Comparison of ENCODE assay signal across 8 cellular contexts in the genomic region with DNA sequence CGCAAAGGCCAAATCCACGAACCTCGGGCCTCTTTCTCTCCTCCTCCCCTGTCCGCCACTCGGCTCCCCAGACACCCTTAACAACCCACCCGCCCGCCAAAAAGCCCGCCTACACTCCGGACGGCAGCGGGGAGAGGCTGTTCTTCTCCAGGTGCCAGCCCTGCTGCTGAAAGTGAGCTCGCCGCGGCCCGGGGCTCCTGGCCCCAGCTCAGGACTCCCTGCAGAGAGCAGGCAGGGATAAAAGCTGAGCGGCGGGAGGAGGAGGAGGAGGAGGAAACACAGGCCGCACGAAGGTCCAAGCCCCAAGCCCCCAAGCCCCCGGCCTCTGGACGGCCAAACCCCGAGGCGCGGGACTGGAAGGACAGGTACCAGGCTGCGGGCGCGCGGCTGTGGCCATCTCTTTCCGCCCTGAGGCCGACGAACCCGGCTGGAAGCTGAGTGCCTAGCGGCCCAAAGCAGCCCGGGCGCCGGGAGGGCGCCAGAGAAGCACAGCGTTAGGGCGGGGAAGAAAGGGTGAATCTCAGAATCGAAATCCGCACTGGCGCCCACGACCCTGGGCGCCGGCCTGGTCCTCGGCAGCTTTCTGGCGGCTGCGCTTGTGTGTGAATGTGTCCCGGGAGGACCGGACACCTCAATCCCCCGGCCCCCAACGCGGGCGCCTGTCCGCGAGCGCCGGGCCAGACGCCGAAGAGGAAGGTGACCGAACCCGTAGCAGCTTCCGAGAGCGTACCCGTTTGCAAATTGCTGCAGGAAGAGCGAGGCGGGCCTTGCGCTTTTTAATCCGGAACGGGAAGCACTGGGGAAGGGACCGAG. TPM values are rescaled to one million over a fixed set of nuclear protein-coding genes. Genes with fewer than 3 reads are reported as not detected.
DNase-seq lines count a peak whose midpoint lies in the region; ATAC-seq and TF ChIP-seq lines count a peak whose summit lies in the region.

No MANE protein-coding gene starts in this region.

- ATAC-seq in activated CD4-positive, CD25-positive, alpha-beta regulatory T cell treated with anti-CD3 and anti-CD28 coated beads, Interleukin-2, amount 50 U/mL, for 24 hours, result no peak

- no peak for TF ChIP-seq EP300 in tibial nerve (IDR thresholded peaks at IDR 0.05)

- POLR2A ChIA-PET in CD4-positive, alpha-beta memory T cell (lab: Charles Lee; ENCODE audit: partially characterized antibody), result interaction anchor here (1.0 to 1.2 kb wide), 3 partner anchors 8 to 136 kb away, joined by 3 to 4 read pairs (median 3); no protein-coding TSS in a partner anchor

- TF ChIP-seq CTCF in brain microvascular endothelial cell (IDR thresholded peaks at IDR 0.05; ENCODE audit: low read depth, low read length, missing control alignments), result no peak
- no peak for TF ChIP-seq CTCF in lower leg skin (IDR thresholded peaks at IDR 0.05)
- no peak for TF ChIP-seq CTCF in tibial nerve (IDR thresholded peaks at IDR 0.05)

- peaks cover 78% of the 10 kb centered on the region for H3K4me1 ChIP-seq in CD4-positive, alpha-beta memory T cell (ENCODE audit: insufficient read depth, low read length)
- peaks cover 0 to 87% (median 14%) of the 10 kb centered on the region in 4 donors for H3K4me1 ChIP-seq in tibial nerve

- H3K27ac ChIP-seq in CD4-positive, alpha-beta memory T cell (ENCODE audit: low read depth, low read length), result no peak overlapping the region
- no peak overlapping the region for H3K27ac ChIP-seq in brain microvascular endothelial cell
- peak overlapping the region; percentile 66 to 95 (median 81) for H3K27ac ChIP-seq in tibial nerve

- peaks cover 6 to 10% of the 10 kb centered on the region in 2 donors for H3K36me3 Mint-ChIP-seq in CD4-positive, alpha-beta memory T cell

- in situ Hi-C loops in brain microvascular endothelial cell (cut with HindIII; ENCODE audit: low pct_ligation_motif_present, low sequenced_read_pairs), result no loop called here

- CTCF ChIA-PET in CD4-positive, alpha-beta memory T cell (lab: Charles Lee; ENCODE audit: partially characterized antibody), result no interaction called here

- H3K4me3 ChIP-seq in CD4-positive, alpha-beta memory T cell (ENCODE audit: low read length in 2 of 2), result peak overlapping the region; percentile 0 to 15
- H3K4me3 ChIP-seq in brain microvascular endothelial cell (ENCODE audit: low read depth, low read length) (peak overlapping the region; percentile 50), lower leg skin (ENCODE audit: low read depth, poor library complexity, severe bottlenecking) (peak overlapping the region; percentile 24), tibial nerve (peak overlapping the region; percentile 32 to 65 (median 55))

- peaks cover 37 to 90% (median 63%) of the 10 kb centered on the region in 4 donors for H3K4me1 Mint-ChIP-seq in CD4-positive, alpha-beta memory T cell

- H3K36me3 ChIP-seq in CD4-positive, alpha-beta memory T cell (ENCODE audit: insufficient read depth, low read length), result no peaks in the 10 kb centered on the region
- H3K36me3 ChIP-seq in brain microvascular endothelial cell (replicated peaks) (no peaks in the 10 kb centered on the region), tibial nerve (no peaks in the 10 kb centered on the region)

- H3K27ac Mint-ChIP-seq in CD4-positive, alpha-beta memory T cell, result peak overlapping the region in 4 of 7 donors; percentile 80 to 97 (median 91)

- peaks cover 98% of the 10 kb centered on the region for H3K27me3 ChIP-seq in CD4-positive, alpha-beta memory T cell (ENCODE audit: insufficient read depth, low read length)
- H3K27me3 ChIP-seq in brain microvascular endothelial cell (replicated peaks) (peaks cover 2% of the 10 kb centered on the region), tibial nerve (peaks cover 3 to 89% of the 10 kb centered on the region in 2 donors)

- peaks cover 0 to 62% (median 39%) of the 10 kb centered on the region in 8 donors for H3K9me3 Mint-ChIP-seq in CD4-positive, alpha-beta memory T cell

- peaks cover 0 to 4% of the 10 kb centered on the region in 2 donors for H3K9me3 ChIP-seq in CD4-positive, alpha-beta memory T cell (ENCODE audit: control insufficient read depth in 1 of 2, low read length in 2 of 2)
- H3K9me3 ChIP-seq in tibial nerve, result no peaks in the 10 kb centered on the region

- WGBS in lower leg skin, 2 donors, result 1% methylated on average over 49 to 62 of the region's 71 CpGs
- WGBS in tibial nerve, 2 donors, result 2 to 8% methylated on average over 34 to 68 of the region's 71 CpGs

- TF ChIP-seq POLR2A in lower leg skin (IDR thresholded peaks at IDR 0.05) (no peak), tibial nerve (IDR thresholded peaks at IDR 0.05) (peak in 1 of 2 donors; percentile 24)

- peak in 4 of 5 donors; percentile 23 to 51 (median 44) for DNase-seq in CD4-positive, alpha-beta memory T cell
- DNase-seq in LHCN-M2 (ENCODE audit: low read depth) (peak; percentile 64), brain microvascular endothelial cell (peak; percentile 22), lower leg skin (ENCODE audit: low spot score in 2 of 2) (no peak), tibial nerve (ENCODE audit: low spot score in 2 of 2) (no peak), inferior parietal cortex (ENCODE audit: extremely low spot score) (no peak), T1000 (lab: John Stamatoyannopoulos, UW) (no peak)

- H3K27me3 Mint-ChIP-seq in CD4-positive, alpha-beta memory T cell, result peaks cover 69 to 80% of the 10 kb centered on the region in 2 donors

- peak overlapping the region; percentile 77 to 93 (median 87) for H3K4me3 Mint-ChIP-seq in CD4-positive, alpha-beta memory T cell

- intact Hi-C loops in CD4-positive, alpha-beta memory T cell (cut with micrococcal nuclease), result loop anchor here (10.0 kb wide), 2 partner anchors 739 to 1229 kb away; a partner anchor contains a TSS
- intact Hi-C loops in lower leg skin (cut with DNase I; ENCODE audit: low total_unique reads), result no loop called here

RNA-seq across cellular contexts. Expression of a gene that starts 3.2 kb away (rescaled TPM):
- total RNA-seq in CD4-positive, alpha-beta memory T cell, result under 1 TPM in 1 of 2 experiments, not detected in 1; 0.49 TPM
- polyA plus RNA-seq in CD4-positive, alpha-beta memory T cell, result not detected
- total RNA-seq in LHCN-M2 (2014; rRNA removed) (40.7 and 41.2 TPM in 2 replicates), lower leg skin (10 to 100 TPM in 2 of 4 donors, 1 to 10 TPM in 2; 3.9 to 19.5 (median 12.0) TPM), tibial nerve (10 to 100 TPM; 39.0 to 69.0 (median 54.0) TPM)
- polyA plus RNA-seq in LHCN-M2 (2012), result 46.7 TPM

Comparison
In these comparisons a context has a peak if more than half of its experiments do, and no peak if none do; other contexts are left out.
1. DNase-seq: peak in CD4-positive, alpha-beta memory T cell (4 of 5), LHCN-M2 (single experiment) and brain microvascular endothelial cell (single experiment); none in lower leg skin (0 of 2), tibial nerve (0 of 2), inferior parietal cortex (single experiment) and T1000 (single experiment).
2. H3K27ac ChIP-seq: peak in tibial nerve (4 of 4); none in CD4-positive, alpha-beta memory T cell (single experiment) and brain microvascular endothelial cell (single experiment).
3. Peak in every context shown above with its lines, with median percentiles within 50 percentile points of each other: H3K4me3 ChIP-seq.